Comparison of ENCODE assay signal across 18 cellular contexts in the genomic region with DNA sequence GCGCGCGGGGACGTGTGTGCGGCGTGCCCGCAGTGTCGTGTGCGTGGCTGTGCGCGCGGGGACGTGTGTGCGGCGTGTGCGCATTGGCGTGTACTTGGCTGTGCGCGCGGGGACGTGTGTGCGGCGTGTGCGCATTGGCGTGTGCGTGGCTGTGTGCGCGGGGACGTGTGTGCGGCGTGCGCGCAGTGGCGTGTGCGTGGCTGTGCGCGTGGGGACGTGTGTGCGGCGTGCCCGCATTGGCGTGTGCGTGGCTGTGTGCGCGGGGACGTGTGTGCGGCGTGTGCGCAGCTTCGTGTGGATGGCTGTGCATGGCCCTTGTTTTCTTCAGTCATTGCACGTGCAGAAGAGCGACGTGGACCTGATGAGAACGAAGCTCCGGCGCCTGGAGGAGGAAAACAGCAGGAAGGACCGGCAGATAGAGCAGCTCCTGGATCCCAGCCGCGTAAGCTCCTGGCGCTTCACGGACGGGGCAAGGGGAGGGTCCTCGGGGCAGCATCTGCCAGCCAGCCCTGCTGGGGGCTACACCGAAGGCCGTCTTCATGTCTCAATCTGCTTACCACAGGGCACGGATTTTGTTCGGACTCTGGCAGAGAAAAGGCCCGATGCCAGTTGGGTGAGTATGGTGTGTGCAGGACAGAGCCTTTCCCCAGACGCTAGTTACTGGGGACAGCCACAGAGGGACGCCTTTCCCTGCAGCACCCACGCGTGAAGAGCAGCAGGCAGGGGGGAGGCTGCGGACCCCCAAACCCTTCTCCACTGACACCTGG. TPM values are rescaled to one million over a fixed set of nuclear protein-coding genes. Genes with fewer than 3 reads are reported as not detected.
DNase-seq lines count a peak whose midpoint lies in the region; FAIRE-seq and TF ChIP-seq lines count a peak whose summit lies in the region.
"Had no signal": no experiment of that assay in that cellular context is flagged by ENCODE, and none has a peak within 500 bp of the region (broad histone marks: within the 10 kb centered on the region; RNA-seq: fewer than 3 reads in every experiment).

No MANE protein-coding gene starts in this region.

- no peak overlapping the region for H4K5ac ChIP-seq in H9 (ENCODE audit: insufficient read length, low read depth, low read length)

- no TSS peak for BruUV-seq in OCI-LY7 (replicated peaks; lab: Mats Ljungman, UMichigan)

- no peak overlapping the region for H2BK20ac ChIP-seq in H9 (ENCODE audit: low read depth, low read length, poor library complexity, severe bottlenecking)

- H3K9me3 ChIP-seq in H9 (ENCODE audit: control insufficient read depth, low read depth, low read length) (no peaks in the 10 kb centered on the region), OCI-LY7 (ENCODE audit: low read length) (no peaks in the 10 kb centered on the region)

- no peak overlapping the region for H3K23ac ChIP-seq in H9 (ENCODE audit: insufficient read length, low read depth, low read length)

- H3K4me1 ChIP-seq in H9 (ENCODE audit: insufficient read depth, low read length) (no peaks in the 10 kb centered on the region), OCI-LY7 (ENCODE audit: insufficient read depth, low read length, poor library complexity, severe bottlenecking) (peaks cover 6% of the 10 kb centered on the region)

- no peak for DNase-seq in GM12891 (ENCODE audit: insufficient read length, low spot score)
- DNase-seq in H9 = no peak
- no peak for DNase-seq in neural crest cell (ENCODE audit: low read depth, low spot score)
- DNase-seq in urothelium cell line (ENCODE audit: low spot score) = no peak
- no peak for DNase-seq in hippocampal formation (lab: John Stamatoyannopoulos, UW)
- no peak for DNase-seq in OCI-LY7 (ENCODE audit: low spot score)
- no peak for DNase-seq in NK-92 treated with Interleukin-12 subunit alpha and Interleukin-12 subunit beta, amount 100 ng/mL, for 24 hours (lab: John Stamatoyannopoulos, UW)
- DNase-seq: ACHN; AML-193; CD4-positive, alpha-beta memory T cell; DMS79 treated with DMSO at 0.1 percent for 48 hours; GF-D8; KBM-7 had no signal

- no CpG with 5 or more reads among the region's 73 CpGs for WGBS in H9 (ENCODE audit: extremely low coverage, insufficient read length, low lambda C conversion rate)

- no peaks in the 10 kb centered on the region for H3K23me2 ChIP-seq in H9 (ENCODE audit: insufficient read length, low read depth, low read length, poor library complexity, severe bottlenecking)

- H3K18ac ChIP-seq in H9 (ENCODE audit: insufficient read length, low read depth, low read length) = no peak overlapping the region

- no peak overlapping the region for H2BK5ac ChIP-seq in H9 (ENCODE audit: insufficient read length, low read length)

- intact Hi-C loops in OCI-LY7 (cut with micrococcal nuclease; ENCODE audit: unreplicated experiment) = no loop called here

- TF ChIP-seq CTCF in H9 (conservative IDR thresholded peaks at IDR 0.05) (no peak), neural crest cell (conservative IDR thresholded peaks at IDR 0.05) (no peak), OCI-LY7 (conservative IDR thresholded peaks at IDR 0.05; ENCODE audit: low read length) (no peak)

- no peak overlapping the region for H3K56ac ChIP-seq in H9 (ENCODE audit: insufficient read length, low read depth, low read length)

- H3K36me3 Mint-ChIP-seq in H9 (ENCODE audit: insufficient read depth in 1 of 3, low read depth in 3 of 3) (peaks cover 0 to 3% (median 0%) of the 10 kb centered on the region in 3 experiments; a peak in 4 of 7 replicates), neural crest cell (ENCODE audit: low read depth) (peaks cover 10% of the 10 kb centered on the region)

- no peak overlapping the region for H2BK12ac ChIP-seq in H9 (ENCODE audit: insufficient read length, low read depth, low read length)

- H3K4me1 Mint-ChIP-seq in H9 = 0 out of 4 replicates have a peak, but pooled peaks cover 0 to 2% of the 10 kb centered on the region in 2 experiments
- H3K4me1 Mint-ChIP-seq in neural crest cell = peaks cover 9% of the 10 kb centered on the region
- H3K4me1 Mint-ChIP-seq: CD14-positive monocyte, IgD-negative memory B cell had no signal

- H2BK15ac ChIP-seq in H9 (ENCODE audit: low read depth, low read length) = no peak overlapping the region

- H2AFZ ChIP-seq in H9 (ENCODE audit: low read length) = no peak overlapping the region
- H2AFZ ChIP-seq in OCI-LY7 (ENCODE audit: low read length) = no peak overlapping the region

- no peaks in the 10 kb centered on the region for H3K79me1 ChIP-seq in H9 (ENCODE audit: insufficient read depth, low read depth, low read length, poor library complexity, severe bottlenecking)

- POLR2A ChIA-PET in OCI-LY7 (lab: Charles Lee) = no interaction called here

- FAIRE-seq in GM12891 (lab: Jason Lieb, UNC) = peak; percentile 33
- FAIRE-seq in urothelium cell line (lab: Jason Lieb, UNC) = peak; percentile 100
- FAIRE-seq: A204.1, GM19239, HepG2 had no signal

- H3K9me3 Mint-ChIP-seq in H9 (peaks cover 0 to 3% of the 10 kb centered on the region in 2 experiments; a peak in 3 of 5 replicates), neural crest cell (no peaks in the 10 kb centered on the region)
- H3K9me3 Mint-ChIP-seq: CD4-positive, alpha-beta memory T cell; IgD-negative memory B cell had no signal

- no peak overlapping the region for H2AK5ac ChIP-seq in H9 (ENCODE audit: insufficient read length, low read length)

- H3K4ac ChIP-seq in H9 (ENCODE audit: low read depth, low read length) = no peak overlapping the region

- TF ChIP-seq POLR2A in GM12891 (IDR thresholded peaks at IDR 0.05; ENCODE audit: low read depth, low read length) = no peak

- H3K4me2 ChIP-seq in H9 (ENCODE audit: insufficient read depth, insufficient read length, low read length) (no peak overlapping the region), OCI-LY7 (ENCODE audit: low read length) (no peak overlapping the region)

- no peaks in the 10 kb centered on the region for H3K79me2 ChIP-seq in H9 (ENCODE audit: insufficient read depth, low read length)
- no peaks in the 10 kb centered on the region for H3K79me2 ChIP-seq in OCI-LY7 (ENCODE audit: insufficient read depth, low read depth, low read length)

- CTCF ChIA-PET in OCI-LY7 (lab: Charles Lee; ENCODE audit: unreplicated experiment) = no interaction called here

- no peaks in the 10 kb centered on the region for H3K27me3 ChIP-seq in H9 (ENCODE audit: insufficient read depth, low read length)

- H3K14ac ChIP-seq in H9 (ENCODE audit: insufficient read depth, low read length) = no peak overlapping the region

- H3K27me3 Mint-ChIP-seq in H9 (ENCODE audit: low read depth) = no peaks in the 10 kb centered on the region
- H3K27me3 Mint-ChIP-seq in neural crest cell (ENCODE audit: low read depth) = no peaks in the 10 kb centered on the region
- H3K27me3 Mint-ChIP-seq: CD4-positive, alpha-beta memory T cell; IgD-negative memory B cell had no signal

- H4K91ac ChIP-seq in H9 (ENCODE audit: insufficient read length, low read depth, low read length) = no peak overlapping the region

- no peak overlapping the region for H2BK120ac ChIP-seq in H9 (ENCODE audit: low read depth, low read length, poor library complexity, severe bottlenecking)

- H3K9me2 ChIP-seq in OCI-LY7 (ENCODE audit: insufficient read depth, low read length) = no peaks in the 10 kb centered on the region

- H4K20me1 ChIP-seq in H9 (ENCODE audit: control insufficient read depth, insufficient read depth, insufficient read length) = no peaks in the 10 kb centered on the region
- no peaks in the 10 kb centered on the region for H4K20me1 ChIP-seq in OCI-LY7 (ENCODE audit: insufficient read depth, low read length)

- H3K4me3 Mint-ChIP-seq in H9 (no peak overlapping the region), neural crest cell (no peak overlapping the region)
- H3K4me3 Mint-ChIP-seq: CD14-positive monocyte; CD4-positive, alpha-beta memory T cell; IgD-negative memory B cell had no signal

- H3K36me3 ChIP-seq in OCI-LY7 (ENCODE audit: insufficient read depth, low read length) = no peaks in the 10 kb centered on the region

- H3T11ph ChIP-seq in H9 (ENCODE audit: low read length) = no peak overlapping the region

- H3K27ac ChIP-seq in H9 (ENCODE audit: insufficient read length, low read depth, low read length) (no peak overlapping the region), OCI-LY7 (ENCODE audit: low read depth, low read length, poor library complexity, severe bottlenecking) (no peak overlapping the region)

- H3K9ac ChIP-seq in H9 (ENCODE audit: extremely low read depth, insufficient read length, low read length) = no peak overlapping the region

- H4K8ac ChIP-seq in H9 (replicated peaks; ENCODE audit: insufficient read length, low read depth, low read length) = no peak overlapping the region

- peak overlapping the region in 2 of 3 experiments; percentile 36 to 59; a peak in 3 of 7 replicates for H3K27ac Mint-ChIP-seq in H9
- H3K27ac Mint-ChIP-seq in neural crest cell (ENCODE audit: unreplicated experiment) = peak overlapping the region; percentile 67
- H3K27ac Mint-ChIP-seq: CD14-positive monocyte had no signal

- no peak overlapping the region for H3K4me3 ChIP-seq in OCI-LY7 (ENCODE audit: low read depth, low read length, poor library complexity, severe bottlenecking)

TF ChIP-seq in GM12891, 5 proteins besides CTCF, POLR2A, EP300 and RAD21:
- TF ChIP-seq PAX5 (IDR thresholded peaks at IDR 0.05; ENCODE audit: insufficient read depth, low read length, severe bottlenecking) = no peak

RNA-seq across cellular contexts. Expression of a gene that starts 19.3 kb away (rescaled TPM):
- polyA plus RNA-seq in GM12891 (2012; ENCODE audit: low read depth, missing spikeins) = 2.6 TPM
- total RNA-seq in H9 (2021) (6.7 and 7.0 TPM in 2 replicates), neural crest cell (18.4 and 22.4 TPM in 2 replicates), OCI-LY7 (2022) (6.2 and 8.6 TPM in 2 replicates)
- total RNA-seq in OCI-LY7 (2014; rRNA removed; shearing (Covaris generic)) = 3.9 and 6.6 TPM in 2 replicates

RNA-seq across cellular contexts. Expression of a gene that starts 22.8 kb away (rescaled TPM):
- 13.5 TPM for polyA plus RNA-seq in GM12891 (2012; ENCODE audit: low read depth, missing spikeins)
- total RNA-seq in H9 (2021) (41.2 and 42.6 TPM in 2 replicates), neural crest cell (47.3 and 52.7 TPM in 2 replicates), OCI-LY7 (2022) (42.2 and 44.7 TPM in 2 replicates)
- total RNA-seq in OCI-LY7 (2014; rRNA removed; shearing (Covaris generic)) = 50.8 and 52.0 TPM in 2 replicates

RNA-seq across cellular contexts. Expression of a gene that starts 53.7 kb away (rescaled TPM):
- 23.3 TPM for polyA plus RNA-seq in GM12891 (2012; ENCODE audit: low read depth, missing spikeins)
- total RNA-seq in H9 (2021) = 122 TPM in 2 replicates
- 225 and 237 TPM in 2 replicates for total RNA-seq in neural crest cell
- 17.9 and 23.8 TPM in 2 replicates for total RNA-seq in OCI-LY7 (2014; rRNA removed; shearing (Covaris generic))
- total RNA-seq in OCI-LY7 (2022) = 54.8 and 63.6 TPM in 2 replicates

RNA-seq across cellular contexts. Expression of a gene that starts 58.5 kb away (rescaled TPM):
- polyA plus RNA-seq in GM12891 (2012; ENCODE audit: low read depth, missing spikeins) = 0.04 TPM
- total RNA-seq in H9 (2021) (52.9 and 55.3 TPM in 2 replicates), neural crest cell (39.0 and 44.9 TPM in 2 replicates), OCI-LY7 (2022) (1.2 and 2.1 TPM in 2 replicates)
- total RNA-seq in OCI-LY7 (2014; rRNA removed; shearing (Covaris generic)) = 1.2 and 2.3 TPM in 2 replicates
